ENCODE assay signal across 12 cellular contexts in the genomic region with DNA sequence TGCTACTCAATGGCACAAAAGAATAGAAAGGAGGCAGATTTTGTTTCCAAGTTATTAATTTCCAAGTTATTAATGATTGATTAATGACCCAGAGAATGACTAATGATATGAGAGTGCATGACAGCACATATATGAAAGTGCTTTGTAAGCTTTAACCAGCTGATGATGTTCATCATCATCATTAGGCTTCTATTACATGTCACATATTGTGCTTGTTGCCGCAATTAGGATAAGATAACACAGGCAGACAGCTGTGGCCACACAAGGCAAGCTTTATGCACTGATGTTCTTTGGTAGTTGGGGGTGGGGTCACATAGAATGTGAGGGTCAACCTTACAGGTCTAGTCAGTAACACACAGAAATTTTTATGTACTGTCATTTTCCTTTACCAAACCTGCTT.
"Had no signal": no experiment of that assay in that cellular context is flagged by ENCODE, and none has a peak within 500 bp of the region (broad histone marks: within the 10 kb centered on the region; RNA-seq: fewer than 3 reads in every experiment).

No MANE protein-coding gene starts in this region.

- H3K27ac ChIP-seq: psoas muscle, upper lobe of right lung had no signal

- DNase-seq: activated effector memory CD4-positive, alpha-beta T cell treated with anti-CD3 and anti-CD28 coated beads, Interleukin-2, amount 50 U/mL, for 16 hours; activated T-cell treated with anti-CD3 and anti-CD28 coated beads, Interleukin-2, amount 50 U/mL, for 4 hours; hypothalamus; nephron progenitor cell; psoas muscle; stimulated activated CD4-positive, alpha-beta T cell treated with anti-CD3 and anti-CD28 coated beads, Interleukin-4, amount 100 ng/mL, for 1 hour; stimulated activated CD8-positive, alpha-beta memory T cell treated with anti-CD3 and anti-CD28 coated beads, Interleukin-4, amount 100 ng/mL, for 48 hours; stimulated activated naive CD8-positive, alpha-beta T cell treated with anti-CD3 and anti-CD28 coated beads, Interleukin-15, Interleukin-2, amounts not matched to agents 100 U/mL and 50 U/mL, for 24 hours; T-helper 2 cell; upper lobe of right lung had no signal

- ATAC-seq: activated T-cell treated with anti-CD3 and anti-CD28 coated beads, Interleukin-2, amount 50 U/mL, for 4 hours; left lobe of liver; psoas muscle; sciatic nerve; stimulated activated naive CD8-positive, alpha-beta T cell treated with anti-CD3 and anti-CD28 coated beads, Interleukin-15, Interleukin-2, amounts not matched to agents 100 U/mL and 50 U/mL, for 24 hours; upper lobe of right lung had no signal

- H3K4me1 ChIP-seq: psoas muscle, upper lobe of right lung had no signal

- H3K9me3 ChIP-seq: psoas muscle, upper lobe of right lung had no signal

- H3K4me3 ChIP-seq: psoas muscle, upper lobe of right lung had no signal

- H3K36me3 ChIP-seq: upper lobe of right lung had no signal

- H3K27me3 ChIP-seq: upper lobe of right lung had no signal
